In the genomic region with DNA sequence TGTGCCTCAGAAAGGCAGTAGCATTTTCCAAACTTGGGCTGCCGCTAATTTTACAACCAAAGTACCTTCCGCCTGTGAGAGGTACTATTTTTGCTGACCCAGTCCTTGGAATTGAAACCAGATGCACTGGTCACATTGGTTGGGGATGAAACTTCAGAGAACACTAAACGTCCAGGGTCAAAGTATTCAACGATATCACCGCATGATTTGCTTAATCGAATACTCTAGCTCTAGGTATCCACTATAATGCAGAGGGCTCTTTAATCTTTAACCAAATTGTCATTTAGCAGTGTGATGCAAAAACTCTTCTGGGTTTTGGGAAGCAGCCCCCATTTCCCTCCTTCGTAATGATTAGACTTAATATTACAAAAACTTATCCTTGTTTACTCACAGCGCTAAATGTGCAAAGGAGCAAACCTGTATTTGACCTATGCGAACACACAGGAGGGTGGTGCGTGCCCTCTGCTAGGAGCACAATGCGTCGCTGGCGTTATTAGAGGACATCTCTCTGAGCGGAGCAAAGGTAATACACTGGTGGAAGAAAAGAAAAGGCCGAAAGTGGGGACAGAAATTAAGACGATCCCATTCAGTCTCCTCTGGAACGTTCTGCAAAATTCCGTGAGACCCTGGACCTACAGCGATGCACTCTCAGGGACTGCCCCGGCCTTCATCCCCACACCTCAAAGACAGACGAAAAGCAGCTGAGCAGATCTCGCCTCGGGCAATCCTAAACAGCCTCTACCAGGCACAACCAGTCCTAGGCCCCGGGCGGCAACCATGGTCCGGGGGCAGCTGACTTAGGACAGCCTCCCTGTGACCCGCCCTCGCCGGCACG, we compare ENCODE assay signal across 8 cellular contexts. TPM values are rescaled to one million over a fixed set of nuclear protein-coding genes. Genes with fewer than 3 reads are reported as not detected.
DNase-seq lines count a peak whose midpoint lies in the region; ATAC-seq and TF ChIP-seq lines count a peak whose summit lies in the region.

No MANE protein-coding gene starts in this region.

- no peaks in the 10 kb centered on the region for H3K9me3 ChIP-seq in CD8-positive, alpha-beta T cell (ENCODE audit: low read length)
- H3K9me3 ChIP-seq in endocrine pancreas (ENCODE audit: control insufficient read depth, low read length): no peaks in the 10 kb centered on the region
- no peaks in the 10 kb centered on the region for H3K9me3 ChIP-seq in neural progenitor cell (ENCODE audit: low read depth)

- ATAC-seq in CD8-positive, alpha-beta T cell: no peak
- no peak for ATAC-seq in GM19351 (IDR thresholded peaks at IDR 0.05; ENCODE audit: unreplicated experiment)

- H3K4me3 ChIP-seq in CD8-positive, alpha-beta T cell (ENCODE audit: low read depth, low read length): peak overlapping the region; percentile 73
- H3K4me3 ChIP-seq in endocrine pancreas (ENCODE audit: control insufficient read depth, insufficient read depth, low read length): peak overlapping the region; percentile 60
- peak overlapping the region; percentile 39 for H3K4me3 ChIP-seq in neural progenitor cell

- TF ChIP-seq CTCF in CD8-positive, alpha-beta T cell (IDR thresholded peaks at IDR 0.05): no peak
- TF ChIP-seq CTCF in neural progenitor cell (IDR thresholded peaks at IDR 0.05): no peak

- no peaks in the 10 kb centered on the region for H3K9me3 Mint-ChIP-seq in CD8-positive, alpha-beta T cell
- H3K9me3 Mint-ChIP-seq in neural progenitor cell: no peaks in the 10 kb centered on the region

- no peak overlapping the region for H3K27ac Mint-ChIP-seq in CD8-positive, alpha-beta T cell
- H3K27ac Mint-ChIP-seq in neural progenitor cell: peak overlapping the region; percentile 88

- no peaks in the 10 kb centered on the region for H3K36me3 Mint-ChIP-seq in CD8-positive, alpha-beta T cell
- H3K36me3 Mint-ChIP-seq in neural progenitor cell: peaks cover 6% of the 10 kb centered on the region

- peak overlapping the region; percentile 86 for H3K4me3 Mint-ChIP-seq in CD8-positive, alpha-beta T cell
- peak overlapping the region; percentile 81 for H3K4me3 Mint-ChIP-seq in neural progenitor cell

- CTCF ChIA-PET in CD8-positive, alpha-beta T cell (lab: Charles Lee): interaction anchor here (1.0 kb wide), 1 partner anchor 167 kb away, joined by 3 read pairs; no protein-coding TSS in a partner anchor

- intact Hi-C loops in CD8-positive, alpha-beta T cell (cut with DNase I, micrococcal nuclease): loop anchor here (2.0 to 10.0 kb wide), 10 partner anchors 135 to 1297 kb away; a partner anchor contains a TSS

- peak overlapping the region; percentile 86 for H2AFZ ChIP-seq in neural progenitor cell (replicated peaks)

- H3K9ac ChIP-seq in endocrine pancreas (ENCODE audit: control insufficient read depth, insufficient read depth, low read length) (no peak overlapping the region), neural progenitor cell (no peak overlapping the region)

- no peaks in the 10 kb centered on the region for H3K79me2 ChIP-seq in neural progenitor cell (ENCODE audit: low read depth)

- H3K27me3 Mint-ChIP-seq in CD8-positive, alpha-beta T cell (ENCODE audit: low read depth): no peaks in the 10 kb centered on the region
- H3K27me3 Mint-ChIP-seq in neural progenitor cell (ENCODE audit: insufficient read depth, low read depth): no peaks in the 10 kb centered on the region

- H3K27ac ChIP-seq in CD8-positive, alpha-beta T cell (ENCODE audit: low read depth, low read length): no peak overlapping the region
- no peak overlapping the region for H3K27ac ChIP-seq in neural progenitor cell

- DNase-seq in CD8-positive, alpha-beta T cell: no peak
- peak; percentile 74 for DNase-seq in NCI-H526 treated with DMSO at 0.1 percent for 48 hours (lab: John Stamatoyannopoulos, UW)
- no peak for DNase-seq in neural progenitor cell (ENCODE audit: low spot score)
- DNase-seq in foreskin melanocyte: no peak
- DNase-seq in inferior parietal cortex (ENCODE audit: extremely low spot score): no peak
- no peak for DNase-seq in activated CD4-positive, alpha-beta T cell treated with anti-CD3 and anti-CD28 coated beads, Interleukin-2, amount 50 U/mL, for 48 hours

- H3K4me1 Mint-ChIP-seq in CD8-positive, alpha-beta T cell (ENCODE audit: low read depth): peaks cover 23% of the 10 kb centered on the region
- H3K4me1 Mint-ChIP-seq in neural progenitor cell: peaks cover 38% of the 10 kb centered on the region

- no peaks in the 10 kb centered on the region for H3K27me3 ChIP-seq in CD8-positive, alpha-beta T cell (ENCODE audit: insufficient read depth, low read length)
- H3K27me3 ChIP-seq in endocrine pancreas (ENCODE audit: control insufficient read depth, insufficient read depth, low read length): no peaks in the 10 kb centered on the region
- H3K27me3 ChIP-seq in neural progenitor cell: peaks cover 19% of the 10 kb centered on the region

- H4K20me1 ChIP-seq in neural progenitor cell (ENCODE audit: low read depth): peaks cover 7% of the 10 kb centered on the region

- POLR2A ChIA-PET in CD8-positive, alpha-beta T cell (lab: Charles Lee): interaction anchor here (1.1 kb wide), 1 partner anchor 351 kb away, joined by 5 read pairs; a partner anchor contains a TSS

- H3F3A ChIP-seq in neural progenitor cell (ENCODE audit: low read depth): peaks cover 12% of the 10 kb centered on the region

- no peaks in the 10 kb centered on the region for H3K36me3 ChIP-seq in CD8-positive, alpha-beta T cell (ENCODE audit: insufficient read depth, low read length)
- H3K36me3 ChIP-seq in endocrine pancreas (ENCODE audit: control insufficient read depth, insufficient read depth, low read length) (no peaks in the 10 kb centered on the region), neural progenitor cell (no peaks in the 10 kb centered on the region)

- H3K4me2 ChIP-seq in neural progenitor cell: peak overlapping the region; percentile 69

- H3K4me1 ChIP-seq in CD8-positive, alpha-beta T cell (ENCODE audit: insufficient read depth, low read length): peaks cover 12% of the 10 kb centered on the region
- H3K4me1 ChIP-seq in endocrine pancreas (ENCODE audit: control insufficient read depth, insufficient read depth, low read length) (no peaks in the 10 kb centered on the region), neural progenitor cell (peaks cover 19% of the 10 kb centered on the region)

RNA-seq across cellular contexts. Expression of a gene that starts 0.9 kb away (rescaled TPM):
- total RNA-seq in CD8-positive, alpha-beta T cell: 1 to 10 TPM in 1 of 2 experiments, under 1 TPM in 1; 0.98 to 1.1 TPM
- 1.1 and 6.5 TPM in 2 replicates for total RNA-seq in neural progenitor cell (ENCODE audit: low replicate concordance)
